Comparison of ENCODE assay signal across 35 cellular contexts in the genomic region with DNA sequence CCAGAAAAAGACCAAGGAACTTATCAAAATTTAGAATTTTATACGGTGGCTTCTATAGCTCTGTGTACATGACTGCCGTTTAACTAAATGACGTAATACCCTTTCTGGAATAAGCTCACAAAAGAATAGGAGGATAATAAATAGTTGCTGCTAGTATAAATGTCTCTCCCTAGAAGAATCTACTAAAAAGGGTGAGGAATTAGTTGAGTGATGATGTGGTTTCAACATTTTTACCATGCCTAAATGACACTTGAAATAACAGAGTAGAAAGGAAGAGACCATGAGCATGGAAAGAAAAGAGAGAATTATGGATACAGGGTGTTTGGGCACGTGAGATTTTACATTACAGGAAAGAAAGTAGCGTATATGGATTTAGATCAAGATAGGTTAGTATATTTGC.
A peak's percentile ranks its signal among the peaks of the same experiment; 100 is the strongest.
DNase-seq lines count a peak whose midpoint lies in the region; ATAC-seq, FAIRE-seq and TF ChIP-seq lines count a peak whose summit lies in the region.
"Had no signal": no experiment of that assay in that cellular context is flagged by ENCODE, and none has a peak within 500 bp of the region (broad histone marks: within the 10 kb centered on the region; RNA-seq: fewer than 3 reads in every experiment).

No MANE protein-coding gene starts in this region.

- H3K9me3 ChIP-seq in HepG2 (ENCODE audit: low read length) (no peaks in the 10 kb centered on the region), right lobe of liver (no peaks in the 10 kb centered on the region), astrocyte (ENCODE audit: insufficient read depth, low read depth, low read length) (no peaks in the 10 kb centered on the region)
- H3K9me3 ChIP-seq: A549, BE2C, BLaER1, Caco-2 had no signal

- TF ChIP-seq EP300 in HepG2 (IDR thresholded peaks at IDR 0.05; ENCODE audit: low read depth in 2 of 2, low read length in 2 of 2) (no peak), HepG2 (CRISPR knock-in tag; IDR thresholded peaks at IDR 0.05; ENCODE audit: borderline replicate concordance) (no peak)

- H4K20me1 ChIP-seq in HepG2 (ENCODE audit: insufficient read depth, low read length) (no peaks in the 10 kb centered on the region), astrocyte (ENCODE audit: insufficient read depth, low read length) (no peaks in the 10 kb centered on the region)
- H4K20me1 ChIP-seq: BLaER1; BLaER1 treated with 17β-estradiol and CSF1 and Interleukin-3, amounts not matched to agents 10 nM and 100 nM had no signal

- no TSS peak for BruUV-seq in HepG2 (replicated peaks; lab: Mats Ljungman, UMichigan)

- intact Hi-C loops in HepG2 (cut with micrococcal nuclease; ENCODE audit: unreplicated experiment), result no loop called here
- intact Hi-C loops in right lobe of liver (cut with DNase I), result no loop called here
- intact Hi-C loops in activated CD8-positive, alpha-beta T cell treated with anti-CD3 and anti-CD28 coated beads for 36 hours (cut with micrococcal nuclease), result no loop called here

- no peak overlapping the region for H2AFZ ChIP-seq in HepG2 (ENCODE audit: low read length)
- H2AFZ ChIP-seq in astrocyte (ENCODE audit: low read depth, low read length), result no peak overlapping the region

- no peak for TF ChIP-seq RAD21 in HepG2 (CRISPR knock-in tag; IDR thresholded peaks at IDR 0.05)

- H3K27ac ChIP-seq in HepG2 (ENCODE audit: extremely low read length, insufficient read depth, low read length) (no peak overlapping the region), right lobe of liver (no peak overlapping the region), astrocyte (ENCODE audit: low read depth, low read length) (no peak overlapping the region)
- H3K27ac ChIP-seq: 22Rv1; A549; BLaER1; BLaER1 treated with 17β-estradiol and CSF1 and Interleukin-3, amounts not matched to agents 10 nM and 100 nM; C4-2B had no signal

- CTCF ChIA-PET in HepG2 (lab: Yijun Ruan, JAX; ENCODE audit: low intra/inter-chr PET ratio, low total read pairs), result no interaction called here
- CTCF ChIA-PET in activated CD8-positive, alpha-beta T cell treated with anti-CD3 and anti-CD28 coated beads for 36 hours (lab: Charles Lee), result no interaction called here

- H3K27me3 Mint-ChIP-seq in astrocyte (ENCODE audit: low read depth, unreplicated experiment), result no peaks in the 10 kb centered on the region
- H3K27me3 Mint-ChIP-seq in activated CD8-positive, alpha-beta T cell treated with anti-CD3 and anti-CD28 coated beads for 36 hours, result no peaks in the 10 kb centered on the region
- H3K27me3 Mint-ChIP-seq: B cell; CD4-positive, alpha-beta memory T cell; CD4-positive, alpha-beta T cell; CD8-positive, alpha-beta memory T cell had no signal

- no peak overlapping the region for H3K4me3 Mint-ChIP-seq in astrocyte (ENCODE audit: unreplicated experiment)
- H3K4me3 Mint-ChIP-seq in activated CD8-positive, alpha-beta T cell treated with anti-CD3 and anti-CD28 coated beads for 36 hours, result no peak overlapping the region
- H3K4me3 Mint-ChIP-seq: B cell; CD14-positive monocyte; CD4-positive, alpha-beta memory T cell; CD4-positive, alpha-beta T cell; CD4-positive, CD25-positive, alpha-beta regulatory T cell; CD8-positive, alpha-beta memory T cell; CD8-positive, alpha-beta T cell had no signal

- FAIRE-seq in HepG2 (lab: Jason Lieb, UNC) (no peak), astrocyte (lab: Jason Lieb, UNC) (no peak)
- FAIRE-seq: A204.1, A549, D721Med had no signal

- TF ChIP-seq CTCF in HepG2 (CRISPR knock-in tag; IDR thresholded peaks at IDR 0.05) (no peak), right lobe of liver (IDR thresholded peaks at IDR 0.05) (no peak), astrocyte (IDR thresholded peaks at IDR 0.05; ENCODE audit: insufficient read depth, low read depth, low read length) (no peak)
- no peak for TF ChIP-seq CTCF in activated CD8-positive, alpha-beta T cell treated with anti-CD3 and anti-CD28 coated beads for 36 hours (IDR thresholded peaks at IDR 0.05)

- H3K9ac ChIP-seq in HepG2 (ENCODE audit: insufficient read depth, low read depth, low read length) (no peak overlapping the region), astrocyte (ENCODE audit: low read length) (no peak overlapping the region)
- H3K9ac ChIP-seq: BLaER1; BLaER1 treated with 17β-estradiol and CSF1 and Interleukin-3, amounts not matched to agents 10 nM and 100 nM had no signal

- no peaks in the 10 kb centered on the region for H3K4me1 ChIP-seq in HepG2 (ENCODE audit: insufficient read depth, low read length)
- H3K4me1 ChIP-seq in right lobe of liver, result no peaks in the 10 kb centered on the region
- no peaks in the 10 kb centered on the region for H3K4me1 ChIP-seq in astrocyte (ENCODE audit: insufficient read depth, low read length)
- H3K4me1 ChIP-seq: A549; BE2C; BLaER1; BLaER1 treated with 17β-estradiol and CSF1 and Interleukin-3, amounts not matched to agents 10 nM and 100 nM; Caco-2 had no signal

- H3K36me3 ChIP-seq in HepG2 (replicated peaks in 1 of 2; ENCODE audit: control insufficient read depth in 1 of 2, insufficient read depth in 2 of 2, low read length in 2 of 2), result no peaks in the 10 kb centered on the region
- H3K36me3 ChIP-seq in right lobe of liver, result no peaks in the 10 kb centered on the region
- H3K36me3 ChIP-seq in astrocyte (ENCODE audit: insufficient read depth, low read length), result no peaks in the 10 kb centered on the region
- H3K36me3 ChIP-seq: BE2C, BLaER1 had no signal

- TF ChIP-seq POLR2A in HepG2 (IDR thresholded peaks at IDR 0.05; ENCODE audit: insufficient read depth in 1 of 2, low read depth in 2 of 2, low read length in 2 of 2) (no peak), right lobe of liver (IDR thresholded peaks at IDR 0.05) (no peak)

- H3K79me2 ChIP-seq in HepG2 (ENCODE audit: insufficient read depth, low read length), result no peaks in the 10 kb centered on the region
- no peaks in the 10 kb centered on the region for H3K79me2 ChIP-seq in astrocyte (ENCODE audit: insufficient read depth, low read length)

- peaks cover 9% of the 10 kb centered on the region for H3K4me1 Mint-ChIP-seq in astrocyte (ENCODE audit: low read depth, unreplicated experiment)
- no peaks in the 10 kb centered on the region for H3K4me1 Mint-ChIP-seq in activated CD8-positive, alpha-beta T cell treated with anti-CD3 and anti-CD28 coated beads for 36 hours (ENCODE audit: low read depth)
- H3K4me1 Mint-ChIP-seq: B cell; CD14-positive monocyte; CD4-positive, CD25-positive, alpha-beta regulatory T cell; CD8-positive, alpha-beta memory T cell had no signal

- ATAC-seq in HepG2 (no peak), right lobe of liver (no peak)
- no peak for ATAC-seq in activated CD8-positive, alpha-beta T cell treated with anti-CD3 and anti-CD28 coated beads for 36 hours
- ATAC-seq: A549; CD8-positive, alpha-beta T cell had no signal

- in situ Hi-C loops in HepG2 (cut with HindIII; ENCODE audit: extremely low pct_ligation_motif_present, low pct_unique_long_range_greater_than_20kb), result no loop called here

- H3K27me3 ChIP-seq in HepG2 (ENCODE audit: control insufficient read depth in 1 of 2, insufficient read depth in 2 of 2, low read length in 2 of 2) (no peaks in the 10 kb centered on the region), right lobe of liver (no peaks in the 10 kb centered on the region), astrocyte (ENCODE audit: insufficient read depth, low read length) (no peaks in the 10 kb centered on the region)
- H3K27me3 ChIP-seq: BE2C; BLaER1 treated with 17β-estradiol and CSF1 and Interleukin-3, amounts not matched to agents 10 nM and 100 nM had no signal

- H3K9me3 Mint-ChIP-seq in astrocyte (ENCODE audit: unreplicated experiment), result no peaks in the 10 kb centered on the region
- peaks cover 4% of the 10 kb centered on the region for H3K9me3 Mint-ChIP-seq in activated CD8-positive, alpha-beta T cell treated with anti-CD3 and anti-CD28 coated beads for 36 hours
- H3K9me3 Mint-ChIP-seq: CD4-positive, alpha-beta T cell; CD8-positive, alpha-beta T cell had no signal

- H3K27ac Mint-ChIP-seq in astrocyte (ENCODE audit: unreplicated experiment), result no peak overlapping the region
- H3K27ac Mint-ChIP-seq in activated CD8-positive, alpha-beta T cell treated with anti-CD3 and anti-CD28 coated beads for 36 hours, result no peak overlapping the region
- H3K27ac Mint-ChIP-seq: B cell; CD14-positive monocyte; CD4-positive, alpha-beta memory T cell; CD4-positive, alpha-beta T cell; CD4-positive, CD25-positive, alpha-beta regulatory T cell; CD8-positive, alpha-beta memory T cell; CD8-positive, alpha-beta T cell had no signal

- POLR2A ChIA-PET in HepG2 (lab: Yijun Ruan, JAX), result no interaction called here
- POLR2A ChIA-PET in activated CD8-positive, alpha-beta T cell treated with anti-CD3 and anti-CD28 coated beads for 36 hours (lab: Charles Lee), result no interaction called here

- H3K4me2 ChIP-seq in HepG2 (ENCODE audit: low read depth, low read length) (no peak overlapping the region), astrocyte (ENCODE audit: low read length) (no peak overlapping the region)
- H3K4me2 ChIP-seq: A549; BLaER1; BLaER1 treated with 17β-estradiol and CSF1 and Interleukin-3, amounts not matched to agents 10 nM and 100 nM had no signal

- no peaks in the 10 kb centered on the region for H3K36me3 Mint-ChIP-seq in astrocyte (ENCODE audit: low read depth, unreplicated experiment)
- no peaks in the 10 kb centered on the region for H3K36me3 Mint-ChIP-seq in activated CD8-positive, alpha-beta T cell treated with anti-CD3 and anti-CD28 coated beads for 36 hours (ENCODE audit: low read depth)
- H3K36me3 Mint-ChIP-seq: CD14-positive monocyte; CD4-positive, CD25-positive, alpha-beta regulatory T cell; CD8-positive, alpha-beta T cell had no signal

- DNase-seq in HepG2 (ENCODE audit: low spot score), result no peak
- no peak for DNase-seq in right lobe of liver
- peak; percentile 18 for DNase-seq in amniotic epithelial cell (ENCODE audit: low read depth)
- DNase-seq in astrocyte (ENCODE audit: low read depth), result peak; percentile 62
- no peak for DNase-seq in stimulated activated CD8-positive, alpha-beta memory T cell treated with anti-CD3 and anti-CD28 coated beads, Interleukin-4, amount 100 ng/mL, for 48 hours
- DNase-seq in activated CD8-positive, alpha-beta T cell treated with anti-CD3 and anti-CD28 coated beads for 36 hours, result no peak
- DNase-seq: 8988T; ACHN; AML-193; BE2C; C1 segment of cervical spinal cord; Caco-2; Calu3; CD4-positive, alpha-beta memory T cell; CD4-positive, alpha-beta T cell; CD4-positive, CD25-positive, alpha-beta regulatory T cell; CD8-positive, alpha-beta memory T cell; CD8-positive, alpha-beta T cell; COR-L47; DMS 273 treated with DMSO at 0.1 percent for 48 hours; DMS153; DMS53; DMS79; DMS79 treated with DMSO at 0.1 percent for 48 hours; DND-41; EL had no signal

- H3K4me3 ChIP-seq in HepG2 (replicated peaks in 1 of 3; ENCODE audit: insufficient read depth in 1 of 3, low read depth in 2 of 3, low read length in 3 of 3) (no peak overlapping the region), right lobe of liver (no peak overlapping the region), astrocyte (ENCODE audit: insufficient read depth, low read depth, low read length) (no peak overlapping the region)
- H3K4me3 ChIP-seq: A549; BLaER1; BLaER1 treated with 17β-estradiol and CSF1 and Interleukin-3, amounts not matched to agents 10 nM and 100 nM had no signal

- 12% methylated on average over 5 of the region's 5 CpGs for WGBS in HepG2 (ENCODE audit: low lambda C conversion rate)
- WGBS in right lobe of liver (ENCODE audit: insufficient coverage, low coverage, low lambda C conversion rate, missing lambda C conversion rate), result 73% methylated on average over 5 of the region's 5 CpGs

TF ChIP-seq in HepG2, 621 proteins besides CTCF, POLR2A, EP300 and RAD21 (continues in another document):
- TF ChIP-seq RFX3 (CRISPR knock-in tag; IDR thresholded peaks at IDR 0.05), result no peak

Comparison
In these comparisons a context has a peak if more than half of its experiments do, and no peak if none do; other contexts are left out.
1. DNase-seq: peak in amniotic epithelial cell (single experiment) and astrocyte (single experiment); none in HepG2 (single experiment), right lobe of liver (0 of 3), stimulated activated CD8-positive, alpha-beta memory T cell treated with anti-CD3 and anti-CD28 coated beads, Interleukin-4, amount 100 ng/mL, for 48 hours (single experiment) and activated CD8-positive, alpha-beta T cell treated with anti-CD3 and anti-CD28 coated beads for 36 hours (single experiment).